Comparison of ENCODE assay signal across 8 cellular contexts in the genomic region with DNA sequence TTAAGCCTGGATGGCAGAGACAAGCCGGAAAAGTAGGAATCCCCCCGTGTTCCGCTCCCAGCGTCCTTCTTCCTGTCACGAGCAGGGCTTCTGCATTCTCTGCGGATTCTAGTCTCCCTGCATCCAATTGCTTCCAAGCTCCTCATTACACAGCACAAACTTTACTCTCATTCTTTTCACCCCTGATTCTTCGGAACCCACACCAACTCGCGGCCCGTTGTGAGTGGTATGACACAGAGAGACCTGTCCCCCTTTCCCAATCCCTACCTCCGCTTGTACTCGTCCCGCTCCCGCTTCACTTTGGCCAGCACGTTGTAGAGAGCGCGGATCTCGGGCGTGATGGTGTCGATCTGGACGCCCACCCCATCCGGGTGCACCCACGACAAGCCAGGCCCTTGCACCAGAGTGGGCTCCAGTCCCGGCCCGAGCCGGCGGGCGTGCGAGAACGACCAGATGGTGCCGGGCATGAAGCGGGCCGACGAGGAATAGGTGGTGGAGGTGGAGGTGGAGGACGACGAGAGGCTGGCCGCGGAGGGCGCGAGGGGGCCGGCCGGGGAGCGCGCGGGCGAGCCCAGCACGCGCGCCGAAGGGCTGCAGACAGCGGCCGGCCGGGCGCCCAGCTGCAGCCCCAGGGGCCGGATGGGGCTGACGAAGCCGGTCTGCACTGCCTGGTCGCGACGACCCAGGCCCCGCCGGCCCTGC. TPM values are rescaled to one million over a fixed set of nuclear protein-coding genes. Genes with fewer than 3 reads are reported as not detected.
A peak's percentile ranks its signal among the peaks of the same experiment; 100 is the strongest.
DNase-seq lines count a peak whose midpoint lies in the region; ATAC-seq and TF ChIP-seq lines count a peak whose summit lies in the region.

No MANE protein-coding gene starts in this region.

- 31% methylated on average over 37 of the region's 62 CpGs for WGBS in SK-N-SH (ENCODE audit: low lambda C conversion rate)
- WGBS in liver: 9% methylated on average over 62 of the region's 62 CpGs

- peaks cover 69% of the 10 kb centered on the region for H3K79me2 ChIP-seq in SK-N-SH (ENCODE audit: insufficient read depth)

- no peak for ATAC-seq in SK-N-SH treated with all-trans-retinoic acid at 6 μM for 48 hours
- peak; percentile 8 for ATAC-seq in HG03175 (IDR thresholded peaks at IDR 0.05; ENCODE audit: unreplicated experiment)
- no peak for ATAC-seq in thoracic aorta (ENCODE audit: insufficient number of reproducible peaks, low FRiP score, low read depth)

- H3K27me3 ChIP-seq in SK-N-SH (ENCODE audit: insufficient read depth): no peaks in the 10 kb centered on the region
- H3K27me3 ChIP-seq in ascending aorta: no peaks in the 10 kb centered on the region
- H3K27me3 ChIP-seq in liver (ENCODE audit: control insufficient read depth in 4 of 4, insufficient read depth in 4 of 4, low read length in 3 of 4): no peaks in the 10 kb centered on the region
- no peaks in the 10 kb centered on the region for H3K27me3 ChIP-seq in thoracic aorta (replicated peaks; ENCODE audit: insufficient read depth)

- H3K9ac ChIP-seq in SK-N-SH: peak overlapping the region; percentile 70; the same call in 1 of the 2 replicates
- H3K9ac ChIP-seq in liver (ENCODE audit: low read depth in 1 of 2, low read length in 2 of 2): peak overlapping the region; percentile 20 to 66

- H3K36me3 ChIP-seq in SK-N-SH (replicated peaks in 1 of 2; ENCODE audit: control insufficient read depth in 1 of 2, insufficient read depth in 2 of 2, low read length in 1 of 2): peaks cover 20% of the 10 kb centered on the region in 2 experiments
- peaks cover 11 to 14% of the 10 kb centered on the region in 2 donors for H3K36me3 ChIP-seq in ascending aorta
- H3K36me3 ChIP-seq in liver (ENCODE audit: control insufficient read depth in 4 of 4, insufficient read depth in 3 of 4, low read depth in 1 of 4, low read length in 3 of 4): peaks cover 8 to 15% (median 9%) of the 10 kb centered on the region in 4 donors
- H3K36me3 ChIP-seq in thoracic aorta: peaks cover 11% of the 10 kb centered on the region

- H2AFZ ChIP-seq in SK-N-SH (ENCODE audit: low read depth): no peak overlapping the region

- no peak for TF ChIP-seq EP300 in SK-N-SH (IDR thresholded peaks at IDR 0.05; ENCODE audit: borderline replicate concordance in 1 of 2, low read depth in 1 of 2, low read length in 1 of 2)

- no peaks in the 10 kb centered on the region for H3K9me2 ChIP-seq in SK-N-SH

- peak overlapping the region; percentile 89 for H3K4me2 ChIP-seq in SK-N-SH

- CTCF ChIA-PET in SK-N-SH (lab: Yijun Ruan, JAX): interaction anchor here (0.6 to 14.7 kb wide), 19 partner anchors 9 to 278 kb away, joined by 3 to 228 read pairs (median 5); partner anchors contain the start of genes GAPDH and ZNF384

- H3K9me3 ChIP-seq in SK-N-SH (no peaks in the 10 kb centered on the region), ascending aorta (no peaks in the 10 kb centered on the region), liver (ENCODE audit: control insufficient read depth in 4 of 4, low read length in 3 of 4) (no peaks in the 10 kb centered on the region), thoracic aorta (no peaks in the 10 kb centered on the region)

- H3F3A ChIP-seq in SK-N-SH (replicated peaks; ENCODE audit: insufficient read depth): peaks cover 61% of the 10 kb centered on the region

- no peak for TF ChIP-seq CTCF in SK-N-SH (IDR thresholded peaks at IDR 0.05)
- no peak for TF ChIP-seq CTCF in ascending aorta (IDR thresholded peaks at IDR 0.05)
- no peak for TF ChIP-seq CTCF in liver (IDR thresholded peaks at IDR 0.05; ENCODE audit: low read depth, low read length, missing input control)
- TF ChIP-seq CTCF in thoracic aorta (IDR thresholded peaks at IDR 0.05): no peak

- peaks cover 33 to 36% of the 10 kb centered on the region in 2 experiments for H3K4me1 ChIP-seq in SK-N-SH (ENCODE audit: control insufficient read depth in 1 of 2, insufficient read depth in 2 of 2, low read depth in 1 of 2, low read length in 1 of 2)
- peaks cover 20 to 50% of the 10 kb centered on the region in 2 donors for H3K4me1 ChIP-seq in ascending aorta
- H3K4me1 ChIP-seq in liver (ENCODE audit: control insufficient read depth in 4 of 4, insufficient read depth in 4 of 4, low read length in 3 of 4): peaks cover 0 to 41% (median 31%) of the 10 kb centered on the region in 4 donors
- H3K4me1 ChIP-seq in thoracic aorta (ENCODE audit: control insufficient read depth in 1 of 2, low read depth in 2 of 2): peaks cover 37 to 57% of the 10 kb centered on the region in 2 donors

- H3K4me3 ChIP-seq in SK-N-SH (ENCODE audit: low read depth in 2 of 2, low read length in 1 of 2): peak overlapping the region; percentile 79 to 85
- H3K4me3 ChIP-seq in ascending aorta: peak overlapping the region; percentile 70 to 82
- H3K4me3 ChIP-seq in liver (ENCODE audit: low read depth in 1 of 3, low read length in 3 of 3): peak overlapping the region; percentile 75 to 95 (median 84)
- H3K4me3 ChIP-seq in thoracic aorta: peak overlapping the region; percentile 93

- peak; percentile 77 for DNase-seq in SK-N-SH
- peak in 1 of 2 donors; percentile 64 for DNase-seq in ascending aorta (ENCODE audit: low spot score in 2 of 2)
- DNase-seq in thoracic aorta (ENCODE audit: low spot score): no peak
- no peak for DNase-seq in activated effector memory CD4-positive, alpha-beta T cell treated with Interleukin-2 at 50 U/mL for 16 hours
- DNase-seq in NCI-H2029 treated with DMSO at 0.1 percent for 48 hours (lab: John Stamatoyannopoulos, UW): no peak

- POLR2A ChIA-PET in SK-N-SH (lab: Yijun Ruan, JAX): interaction anchor here (1.0 to 6.1 kb wide), 5 partner anchors 9 to 62 kb away, joined by 3 to 73 read pairs (median 6); partner anchors contain the start of genes GAPDH, MRPL51 and NOP2

- peaks cover 9% of the 10 kb centered on the region; the same call in 1 of the 2 replicates for H4K20me1 ChIP-seq in SK-N-SH (ENCODE audit: insufficient read depth)

- H3K27ac ChIP-seq in SK-N-SH (ENCODE audit: low read depth in 2 of 2, low read length in 1 of 2): peak overlapping the region; percentile 70 to 93
- peak overlapping the region; percentile 98 to 99 for H3K27ac ChIP-seq in ascending aorta
- peak overlapping the region; percentile 14 to 44 for H3K27ac ChIP-seq in liver (ENCODE audit: low read depth in 1 of 2, low read length in 2 of 2)
- peak overlapping the region; percentile 98 to 100 for H3K27ac ChIP-seq in thoracic aorta

- TF ChIP-seq RAD21 in SK-N-SH (IDR thresholded peaks at IDR 0.05; ENCODE audit: low read length) (no peak), liver (IDR thresholded peaks at IDR 0.05) (no peak)

- intact Hi-C loops in ascending aorta (cut with DNase I): loop anchor here (5.0 kb wide), 4 partner anchors 107 to 338 kb away; partner anchors contain the start of genes ING4 and PTMS

TF ChIP-seq in SK-N-SH, 30 proteins besides CTCF, POLR2A, EP300 and RAD21:
- TF ChIP-seq MEF2A (IDR thresholded peaks at IDR 0.05; ENCODE audit: borderline replicate concordance, low read depth) (no peak), MXI1 (IDR thresholded peaks at IDR 0.05; ENCODE audit: low read depth, low read length) (peak; percentile 48; the same call in 1 of the 2 replicates), TCF12 (IDR thresholded peaks at IDR 0.05) (no peak), RXRA (IDR thresholded peaks at IDR 0.05; ENCODE audit: borderline replicate concordance, low read depth) (no peak)

TF ChIP-seq in liver, 16 proteins besides CTCF, POLR2A, EP300 and RAD21 (continues in another document):
- TF ChIP-seq SP1 (IDR thresholded peaks at IDR 0.05): no peak
- no peak for TF ChIP-seq FOXA1 (IDR thresholded peaks at IDR 0.05)
- TF ChIP-seq, protein P1, sequence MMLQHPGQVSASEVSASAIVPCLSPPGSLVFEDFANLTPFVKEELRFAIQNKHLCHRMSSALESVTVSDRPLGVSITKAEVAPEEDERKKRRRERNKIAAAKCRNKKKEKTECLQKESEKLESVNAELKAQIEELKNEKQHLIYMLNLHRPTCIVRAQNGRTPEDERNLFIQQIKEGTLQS (IDR thresholded peaks at IDR 0.05): no peak
- no peak for TF ChIP-seq HNF4A (conservative IDR thresholded peaks at IDR 0.05)
- no peak for TF ChIP-seq MAX (IDR thresholded peaks at IDR 0.05)
- TF ChIP-seq RXRA (IDR thresholded peaks at IDR 0.05): no peak
- TF ChIP-seq JUND (IDR thresholded peaks at IDR 0.05): no peak
- TF ChIP-seq EGR1 (IDR thresholded peaks at IDR 0.05; ENCODE audit: low read depth in 2 of 2): no peak
- TF ChIP-seq FOXA2 (IDR thresholded peaks at IDR 0.05): no peak
- TF ChIP-seq YY1 (IDR thresholded peaks at IDR 0.05): no peak
- no peak for TF ChIP-seq TAF1 (conservative IDR thresholded peaks at IDR 0.05)

RNA-seq across cellular contexts. Expression of gene IFFO1, which starts 0.7 kb away (rescaled TPM):
- polyA plus RNA-seq in SK-N-SH (2012; rRNA removed) (50.1 and 50.6 TPM in 2 replicates), liver (1 to 10 TPM; 5.9 to 7.6 TPM)
- 16.0 and 21.0 TPM in 2 replicates for polyA plus RNA-seq in SK-N-SH (2012; cell fraction: cytosol; rRNA removed)
- 274 and 306 TPM in 2 replicates for polyA plus RNA-seq in SK-N-SH (2012; cell fraction: nucleus; rRNA removed)
- total RNA-seq in ascending aorta (35.0 TPM), liver (1 to 10 TPM; 4.8 to 5.9 TPM), thoracic aorta (10 to 100 TPM; 36.2 to 68.6 TPM)

RNA-seq across cellular contexts. Expression of gene NOP2, which starts 12.9 kb away (rescaled TPM):
- polyA plus RNA-seq in SK-N-SH (2012; rRNA removed) (64.5 and 76.2 TPM in 2 replicates), liver (10 to 100 TPM; 12.5 to 15.6 TPM)
- polyA plus RNA-seq in SK-N-SH (2012; cell fraction: cytosol; rRNA removed): 45.2 and 46.3 TPM in 2 replicates
- 283 and 315 TPM in 2 replicates for polyA plus RNA-seq in SK-N-SH (2012; cell fraction: nucleus; rRNA removed)
- total RNA-seq in ascending aorta (77.4 TPM), liver (10 to 100 TPM in 1 of 2 donors, 1 to 10 TPM in 1; 4.8 to 22.3 TPM), thoracic aorta (10 to 100 TPM; 41.2 to 83.0 TPM)

RNA-seq across cellular contexts. Expression of gene GAPDH, which starts 20.8 kb away (rescaled TPM):
- 7,875 and 8,077 TPM in 2 replicates for polyA plus RNA-seq in SK-N-SH (2012; rRNA removed)
- polyA plus RNA-seq in SK-N-SH (2012; cell fraction: cytosol; rRNA removed): 5,050 and 6,344 TPM in 2 replicates
- 5,294 and 6,955 TPM in 2 replicates for polyA plus RNA-seq in SK-N-SH (2012; cell fraction: nucleus; rRNA removed)
- total RNA-seq in ascending aorta: 3,445 TPM
- total RNA-seq in liver: 1,000 to 10,000 TPM; 1,234 to 1,389 TPM
- 1,000 to 10,000 TPM; 1,299 to 2,082 TPM for polyA plus RNA-seq in liver
- total RNA-seq in thoracic aorta: 1,000 to 10,000 TPM; 1,700 to 2,744 TPM

RNA-seq across cellular contexts. Expression of gene CHD4, which starts 52.0 kb away (rescaled TPM):
- polyA plus RNA-seq in SK-N-SH (2012; rRNA removed) (85.5 and 90.5 TPM in 2 replicates), liver (10 to 100 TPM; 53.6 to 53.8 TPM)
- 63.2 and 74.4 TPM in 2 replicates for polyA plus RNA-seq in SK-N-SH (2012; cell fraction: cytosol; rRNA removed)
- polyA plus RNA-seq in SK-N-SH (2012; cell fraction: nucleus; rRNA removed): 200 and 254 TPM in 2 replicates
- total RNA-seq in ascending aorta (185 TPM), liver (100 to 1,000 TPM; 101 TPM), thoracic aorta (100 to 1,000 TPM; 193 to 205 TPM)

Comparison
In these comparisons a context has a peak if more than half of its experiments do, and no peak if none do; other contexts are left out.
1. H3K27ac ChIP-seq: peak in every context shown above with its lines; median percentile 99 in thoracic aorta; 98 in ascending aorta; 82 in SK-N-SH; 29 in liver.